ENCODE assay signal across 8 cellular contexts in genomic region chr2:33395660-33396249, GRCh38.
DNase-seq lines count a peak whose midpoint lies in the region; ATAC-seq and TF ChIP-seq lines count a peak whose summit lies in the region.

No MANE protein-coding gene starts in this region.

- H3K27me3 ChIP-seq in heart left ventricle: no peaks in the 10 kb centered on the region

- no peak overlapping the region for H3K27ac ChIP-seq in 22Rv1
- no peak overlapping the region for H3K27ac ChIP-seq in heart left ventricle

- H3K4me1 Mint-ChIP-seq in activated T-cell treated with anti-CD3 and anti-CD28 coated beads, Interleukin-2, amount 50 U/mL, for 24 hours (ENCODE audit: low read depth): no peaks in the 10 kb centered on the region

- H3K9me3 Mint-ChIP-seq in activated T-cell treated with anti-CD3 and anti-CD28 coated beads, Interleukin-2, amount 50 U/mL, for 24 hours: no peaks in the 10 kb centered on the region

- no peak for TF ChIP-seq POLR2A in heart left ventricle (IDR thresholded peaks at IDR 0.05)

- peaks cover 0 to 5% (median 0%) of the 10 kb centered on the region in 12 donors for H3K9me3 ChIP-seq in heart left ventricle

- TF ChIP-seq CTCF in 22Rv1 (IDR thresholded peaks at IDR 0.05) (peak; percentile 86), GM12865 (IDR thresholded peaks at IDR 0.05; ENCODE audit: insufficient read depth, low read depth, low read length, missing control alignments) (peak; percentile 55), heart left ventricle (IDR thresholded peaks at IDR 0.05) (peak; percentile 36 to 60 (median 48))

- no peak overlapping the region for H3K4me3 Mint-ChIP-seq in activated T-cell treated with anti-CD3 and anti-CD28 coated beads, Interleukin-2, amount 50 U/mL, for 24 hours

- peaks cover 0 to 42% (median 7%) of the 10 kb centered on the region in 9 donors for H3K36me3 ChIP-seq in heart left ventricle

- H3K36me3 Mint-ChIP-seq in activated T-cell treated with anti-CD3 and anti-CD28 coated beads, Interleukin-2, amount 50 U/mL, for 24 hours (ENCODE audit: low read depth): no peaks in the 10 kb centered on the region

- peak in 1 of 4 donors; percentile 47 for ATAC-seq in heart left ventricle

- intact Hi-C loops in heart left ventricle (cut with DNase I): loop anchor here in 1 of 10 donors (10.0 kb wide), 1 partner anchor 841 kb away; no protein-coding TSS in a partner anchor

- DNase-seq in GM12865 (ENCODE audit: low read depth): peak; percentile 57
- DNase-seq in NCI-H524 treated with DMSO at 0.1 percent for 48 hours (lab: John Stamatoyannopoulos, UW): peak; percentile 1
- DNase-seq in activated T-cell treated with anti-CD3 and anti-CD28 coated beads, Interleukin-2, amount 50 U/mL, for 24 hours: peak; percentile 51
- peak in 2 of 5 donors; percentile 23 to 35 for DNase-seq in heart left ventricle
- peak; percentile 66 for DNase-seq in stimulated activated CD4-positive, alpha-beta T cell treated with anti-CD3 and anti-CD28 coated beads, Interleukin-15, amount 100 ng/mL, for 24 hours
- DNase-seq in epidermal melanocyte (ENCODE audit: insufficient read length, low spot score): no peak
- no peak for DNase-seq in superior temporal gyrus (ENCODE audit: extremely low spot score)

- H3K4me1 ChIP-seq in heart left ventricle: peaks cover 0 to 9% (median 0%) of the 10 kb centered on the region in 12 donors

- no peak overlapping the region for H3K4me3 ChIP-seq in GM12865 (ENCODE audit: low read depth, low read length)
- no peak overlapping the region for H3K4me3 ChIP-seq in heart left ventricle

- no peaks in the 10 kb centered on the region for H3K27me3 Mint-ChIP-seq in activated T-cell treated with anti-CD3 and anti-CD28 coated beads, Interleukin-2, amount 50 U/mL, for 24 hours

- H3K27ac Mint-ChIP-seq in activated T-cell treated with anti-CD3 and anti-CD28 coated beads, Interleukin-2, amount 50 U/mL, for 24 hours: no peak overlapping the region

Comparison
In these comparisons a context has a peak if more than half of its experiments do, and no peak if none do; other contexts are left out.
1. DNase-seq: peak in GM12865 (single experiment), NCI-H524 treated with DMSO at 0.1 percent for 48 hours (single experiment), activated T-cell treated with anti-CD3 and anti-CD28 coated beads, Interleukin-2, amount 50 U/mL, for 24 hours (single experiment) and stimulated activated CD4-positive, alpha-beta T cell treated with anti-CD3 and anti-CD28 coated beads, Interleukin-15, amount 100 ng/mL, for 24 hours (single experiment); none in epidermal melanocyte (single experiment) and superior temporal gyrus (single experiment).
2. Peak in every context shown above with its lines, with median percentiles within 50 percentile points of each other: CTCF ChIP-seq.